In genomic region chr10:34651796-34652195, GRCh38 we compare ENCODE assay signal across 24 cellular contexts.
DNase-seq lines count a peak whose midpoint lies in the region; FAIRE-seq and TF ChIP-seq lines count a peak whose summit lies in the region.
"Had no signal": no experiment of that assay in that cellular context is flagged by ENCODE, and none has a peak within 500 bp of the region (broad histone marks: within the 10 kb centered on the region; RNA-seq: fewer than 3 reads in every experiment).

No MANE protein-coding gene starts in this region.

- in situ Hi-C loops in GM13977 (cut with MboI; ENCODE audit: low pct_unique_long_range_greater_than_20kb, low sequenced_read_pairs, unreplicated experiment): no loop called here

- H3K27me3 Mint-ChIP-seq in nephron (ENCODE audit: low read depth): no peaks in the 10 kb centered on the region
- H3K27me3 Mint-ChIP-seq: type B pancreatic cell had no signal

- TF ChIP-seq CTCF in AG10803 (conservative IDR thresholded peaks at IDR 0.05; ENCODE audit: low read length) (no peak), foreskin fibroblast (IDR thresholded peaks at IDR 0.05; ENCODE audit: low read depth, low read length) (no peak), nephron (IDR thresholded peaks at IDR 0.05; ENCODE audit: unreplicated experiment in 3 of 3) (no peak), GM13977 (IDR thresholded peaks at IDR 0.05; ENCODE audit: extremely low read depth, insufficient read depth, missing control alignments) (no peak)

- no peak for FAIRE-seq in urothelium cell line (lab: Jason Lieb, UNC)
- FAIRE-seq: H54 had no signal

- H3K4me1 ChIP-seq in adipocyte (ENCODE audit: control insufficient read depth, insufficient read depth, low read length): peaks cover 15% of the 10 kb centered on the region

- H3K36me3 ChIP-seq in adipocyte (ENCODE audit: control insufficient read depth, insufficient read depth, low read length, severe bottlenecking): no peaks in the 10 kb centered on the region
- H3K36me3 ChIP-seq: BE2C, SJCRH30 had no signal

- no peak overlapping the region for H3K4me3 ChIP-seq in AG10803 (ENCODE audit: low read length)
- peak overlapping the region; percentile 58 for H3K4me3 ChIP-seq in adipocyte (ENCODE audit: low read length)
- no peak overlapping the region for H3K4me3 ChIP-seq in foreskin fibroblast (ENCODE audit: low read depth in 1 of 2, low read length in 2 of 2)
- H3K4me3 ChIP-seq: SJCRH30 had no signal

- peak overlapping the region; percentile 39 for H3K9ac ChIP-seq in adipocyte (ENCODE audit: low read length)

- no peaks in the 10 kb centered on the region for H3K27me3 ChIP-seq in adipocyte (replicated peaks; ENCODE audit: control insufficient read depth, insufficient read depth, low read length)
- H3K27me3 ChIP-seq: BE2C, SJCRH30 had no signal

- no peaks in the 10 kb centered on the region for H3K9me3 ChIP-seq in adipocyte (ENCODE audit: control insufficient read depth, low read length)
- H3K9me3 ChIP-seq: BE2C, SJCRH30 had no signal

- H3K27ac Mint-ChIP-seq in nephron: peak overlapping the region in 2 of 3 experiments; percentile 54 to 58
- H3K27ac Mint-ChIP-seq: activated naive CD4-positive, alpha-beta T cell treated with anti-CD3 and anti-CD28 coated beads, Interleukin-2, amount 50 U/mL, for 72 hours; activated T-helper 17 cell treated with anti-CD3 and anti-CD28 coated beads, Interleukin-2, amount 50 U/mL, for 72 hours; stimulated activated naive CD8-positive, alpha-beta T cell treated with anti-CD3 and anti-CD28 coated beads, Interleukin-15, amount 100 ng/mL, for 72 hours; T-helper 17 cell; type B pancreatic cell had no signal

- H3K9me3 Mint-ChIP-seq in nephron: no peaks in the 10 kb centered on the region
- H3K9me3 Mint-ChIP-seq: activated naive CD4-positive, alpha-beta T cell treated with anti-CD3 and anti-CD28 coated beads, Interleukin-2, amount 50 U/mL, for 72 hours; activated T-helper 17 cell treated with anti-CD3 and anti-CD28 coated beads, Interleukin-2, amount 50 U/mL, for 72 hours; stimulated activated naive CD8-positive, alpha-beta T cell treated with anti-CD3 and anti-CD28 coated beads, Interleukin-15, amount 100 ng/mL, for 72 hours; type B pancreatic cell had no signal

- no peak overlapping the region for H3K4me3 Mint-ChIP-seq in nephron
- H3K4me3 Mint-ChIP-seq: activated T-helper 17 cell treated with anti-CD3 and anti-CD28 coated beads, Interleukin-2, amount 50 U/mL, for 72 hours; stimulated activated naive CD8-positive, alpha-beta T cell treated with anti-CD3 and anti-CD28 coated beads, Interleukin-15, amount 100 ng/mL, for 72 hours; T-helper 17 cell; type B pancreatic cell had no signal

- intact Hi-C loops in posterior vena cava (cut with DNase I): no loop called here

- DNase-seq in AG10803 (ENCODE audit: low read depth) (peak; percentile 48), adipocyte (ENCODE audit: low read depth) (peak; percentile 21), foreskin fibroblast (peak; percentile 16 to 47), GM19240 (ENCODE audit: insufficient read length, low spot score) (no peak), posterior vena cava (ENCODE audit: low spot score) (no peak), urothelium cell line (ENCODE audit: low spot score) (no peak), GM13977 (ENCODE audit: low spot score) (no peak)
- DNase-seq: activated CD4-positive, alpha-beta T cell treated with anti-CD3 and anti-CD28 coated beads, Interleukin-2, amount 50 U/mL, for 1 hour; BE2C; COR-L47; effector CD4-positive, alpha-beta T cell; IMR-90; NCI-H1105 treated with DMSO at 0.1 percent for 48 hours; NCI-H2081 treated with DMSO at 0.1 percent for 48 hours; NCI-H510A; nucleus accumbens; SJCRH30; stimulated activated naive CD8-positive, alpha-beta T cell treated with anti-CD3 and anti-CD28 coated beads, Interleukin-15, amount 100 ng/mL, for 72 hours; T-helper 17 cell had no signal

- no peaks in the 10 kb centered on the region for H3K36me3 Mint-ChIP-seq in nephron (ENCODE audit: low read depth)
- H3K36me3 Mint-ChIP-seq: activated naive CD4-positive, alpha-beta T cell treated with anti-CD3 and anti-CD28 coated beads, Interleukin-2, amount 50 U/mL, for 72 hours had no signal

- H3K4me1 Mint-ChIP-seq in nephron: peaks cover 74% of the 10 kb centered on the region
- H3K4me1 Mint-ChIP-seq: activated T-helper 17 cell treated with anti-CD3 and anti-CD28 coated beads, Interleukin-2, amount 50 U/mL, for 72 hours; stimulated activated naive CD8-positive, alpha-beta T cell treated with anti-CD3 and anti-CD28 coated beads, Interleukin-15, amount 100 ng/mL, for 72 hours had no signal

Comparison
In these comparisons a context has a peak if more than half of its experiments do, and no peak if none do; other contexts are left out.
1. DNase-seq: peak in AG10803 (single experiment), adipocyte (single experiment) and foreskin fibroblast (2 of 2); none in GM19240 (single experiment), posterior vena cava (single experiment), urothelium cell line (single experiment) and GM13977 (single experiment).